Comparison of ENCODE assay signal across 8 cellular contexts in genomic region chr1:46133946-46134345, GRCh38. TPM values are rescaled to one million over a fixed set of nuclear protein-coding genes. Genes with fewer than 3 reads are reported as not detected.
DNase-seq lines count a peak whose midpoint lies in the region; ATAC-seq and TF ChIP-seq lines count a peak whose summit lies in the region.
"Had no signal": no experiment of that assay in that cellular context is flagged by ENCODE, and none has a peak within 500 bp of the region (broad histone marks: within the 10 kb centered on the region; RNA-seq: fewer than 3 reads in every experiment).

No MANE protein-coding gene starts in this region.

- DNase-seq in NCI-H146 treated with DMSO at 0.1 percent for 48 hours (lab: John Stamatoyannopoulos, UW; ENCODE audit: unreplicated experiment) (peak; percentile 6), progenitor cell of endocrine pancreas (ENCODE audit: low spot score, unreplicated experiment) (no peak), hepatic stellate cell (ENCODE audit: low spot score) (no peak), midbrain (lab: John Stamatoyannopoulos, UW) (no peak)
- no peak for DNase-seq in central memory CD8-positive, alpha-beta T cell (ENCODE audit: low spot score in 2 of 2)
- DNase-seq: SW 1271 had no signal

- H3K27me3 Mint-ChIP-seq in central memory CD8-positive, alpha-beta T cell: peaks cover 34% of the 10 kb centered on the region
- H3K27me3 Mint-ChIP-seq in progenitor cell of endocrine pancreas: no peaks in the 10 kb centered on the region

- peaks cover 25% of the 10 kb centered on the region for H3K4me1 Mint-ChIP-seq in central memory CD8-positive, alpha-beta T cell
- peaks cover 22% of the 10 kb centered on the region for H3K4me1 Mint-ChIP-seq in progenitor cell of endocrine pancreas (ENCODE audit: low read depth)

- H3K9me3 Mint-ChIP-seq in central memory CD8-positive, alpha-beta T cell: no peaks in the 10 kb centered on the region
- H3K9me3 Mint-ChIP-seq in progenitor cell of endocrine pancreas (ENCODE audit: low read depth): no peaks in the 10 kb centered on the region

- H3K36me3 Mint-ChIP-seq in central memory CD8-positive, alpha-beta T cell (ENCODE audit: insufficient read depth): peaks cover 8% of the 10 kb centered on the region
- no peaks in the 10 kb centered on the region for H3K36me3 Mint-ChIP-seq in progenitor cell of endocrine pancreas (ENCODE audit: insufficient read depth)

- H3K4me3 ChIP-seq in GM08714 (ENCODE audit: low read length): peak overlapping the region; percentile 77

- no peak for TF ChIP-seq CTCF in progenitor cell of endocrine pancreas (IDR thresholded peaks at IDR 0.05; ENCODE audit: unreplicated experiment)

- no peak overlapping the region for H3K27ac Mint-ChIP-seq in central memory CD8-positive, alpha-beta T cell (ENCODE audit: low read depth)
- peak overlapping the region; percentile 100 for H3K27ac Mint-ChIP-seq in progenitor cell of endocrine pancreas

- ATAC-seq in central memory CD8-positive, alpha-beta T cell (replicated peaks; ENCODE audit: extremely low read depth, poor library complexity, severe bottlenecking): no peak
- no peak for ATAC-seq in HG03097 (IDR thresholded peaks at IDR 0.05; ENCODE audit: low FRiP score, unreplicated experiment)

- H3K4me3 Mint-ChIP-seq in central memory CD8-positive, alpha-beta T cell: peak overlapping the region; percentile 99
- peak overlapping the region; percentile 95 for H3K4me3 Mint-ChIP-seq in progenitor cell of endocrine pancreas (ENCODE audit: low read depth)

RNA-seq across cellular contexts. Expression of gene PIK3R3, which starts 1.5 kb away (rescaled TPM):
- 54.1 and 55.4 TPM in 2 replicates for total RNA-seq in progenitor cell of endocrine pancreas

RNA-seq across cellular contexts. Expression of gene TSPAN1, which starts 40.9 kb away (rescaled TPM):
- 4.5 and 8.1 TPM in 2 replicates for total RNA-seq in progenitor cell of endocrine pancreas

RNA-seq across cellular contexts. Expression of gene P3R3URF, which starts 42.3 kb away (rescaled TPM):
- not detected in 2 replicates for total RNA-seq in progenitor cell of endocrine pancreas
